ENCODE assay signal across 8 cellular contexts in genomic region chr7:107169120-107170050, GRCh38. TPM values are rescaled to one million over a fixed set of nuclear protein-coding genes. Genes with fewer than 3 reads are reported as not detected.
DNase-seq lines count a peak whose midpoint lies in the region; ATAC-seq, FAIRE-seq and TF ChIP-seq lines count a peak whose summit lies in the region.

No MANE protein-coding gene starts in this region.

- H3K27ac ChIP-seq in cardiac muscle cell (peak overlapping the region; percentile 97), pancreas (peak overlapping the region; percentile 90 to 98 (median 96)), thyroid gland (peak overlapping the region; percentile 97 to 100 (median 99))

- H3K4me1 ChIP-seq in adipocyte (ENCODE audit: control insufficient read depth, insufficient read depth, low read length) (peaks cover 31% of the 10 kb centered on the region), cardiac muscle cell (ENCODE audit: low read depth) (peaks cover 26% of the 10 kb centered on the region), pancreas (peaks cover 17 to 41% (median 40%) of the 10 kb centered on the region in 3 donors), thyroid gland (peaks cover 32 to 35% of the 10 kb centered on the region in 2 donors)

- H3K9ac ChIP-seq in adipocyte (ENCODE audit: low read length), result peak overlapping the region; percentile 91

- H3K36me3 ChIP-seq in adipocyte (ENCODE audit: control insufficient read depth, insufficient read depth, low read length, severe bottlenecking) (no peaks in the 10 kb centered on the region), cardiac muscle cell (no peaks in the 10 kb centered on the region), pancreas (no peaks in the 10 kb centered on the region), thyroid gland (no peaks in the 10 kb centered on the region)

- no peak for TF ChIP-seq CTCF in cardiac muscle cell (IDR thresholded peaks at IDR 0.05; ENCODE audit: low read depth, low read length)
- no peak for TF ChIP-seq CTCF in pancreas (IDR thresholded peaks at IDR 0.05)
- TF ChIP-seq CTCF in thyroid gland (IDR thresholded peaks at IDR 0.05), result peak in 1 of 6 experiments; percentile 18

- DNase-seq in GF-D8 (lab: John Stamatoyannopoulos, UW) (peak; percentile 85), NCI-H1436 treated with DMSO at 0.1 percent for 48 hours (lab: John Stamatoyannopoulos, UW) (peak; percentile 26), SW480 (ENCODE audit: low spot score) (peak; percentile 99), adipocyte (ENCODE audit: low read depth) (peak; percentile 99), cardiac muscle cell (ENCODE audit: low read depth in 1 of 2, low spot score in 1 of 2) (peak; percentile 98 to 99), pancreas (peak; percentile 96 to 98 (median 98)), thyroid gland (peak; percentile 99)

- H3K4me3 ChIP-seq in adipocyte (ENCODE audit: low read length) (peak overlapping the region; percentile 91), cardiac muscle cell (peak overlapping the region; percentile 74), pancreas (peak overlapping the region; percentile 56 to 73 (median 62)), thyroid gland (replicated peaks in 1 of 3) (peak overlapping the region; percentile 58 to 96 (median 83))

- WGBS in pancreas, 2 donors, result 1% methylated on average over 57 to 73 of the region's 73 CpGs
- 0% methylated on average over 25 to 41 of the region's 73 CpGs for WGBS in thyroid gland, 2 donors

- H3K9me3 ChIP-seq in adipocyte (ENCODE audit: control insufficient read depth, low read length) (no peaks in the 10 kb centered on the region), cardiac muscle cell (ENCODE audit: low read depth) (no peaks in the 10 kb centered on the region), pancreas (no peaks in the 10 kb centered on the region), thyroid gland (no peaks in the 10 kb centered on the region)

- ATAC-seq in HG02642 (IDR thresholded peaks at IDR 0.05; ENCODE audit: poor library complexity, unreplicated experiment) (peak; percentile 34), pancreas (peak; percentile 66 to 79 (median 72))

- TF ChIP-seq POLR2A in thyroid gland (IDR thresholded peaks at IDR 0.05), result peak in 1 of 2 donors; percentile 83

- intact Hi-C loops in pancreas (cut with DNase I) (no loop called here), thyroid gland (cut with DNase I) (no loop called here)

- H3K27me3 ChIP-seq in adipocyte (replicated peaks; ENCODE audit: control insufficient read depth, insufficient read depth, low read length) (no peaks in the 10 kb centered on the region), cardiac muscle cell (no peaks in the 10 kb centered on the region), pancreas (no peaks in the 10 kb centered on the region), thyroid gland (no peaks in the 10 kb centered on the region)

- peak; percentile 68 for FAIRE-seq in pancreas (lab: Jason Lieb, UNC)

RNA-seq across cellular contexts. Expression of gene HBP1, which starts 0.6 kb away (rescaled TPM):
- total RNA-seq in cardiac muscle cell (55.1 and 56.0 TPM in 2 replicates), pancreas (10 to 100 TPM; 22.6 to 50.4 (median 32.2) TPM), thyroid gland (100 to 1,000 TPM; 111 to 182 (median 154) TPM)
- polyA plus RNA-seq in cardiac muscle cell (66.0 and 81.7 TPM in 2 replicates), pancreas (10 to 100 TPM; 13.3 to 19.4 TPM)

Comparison
In these comparisons a context has a peak if more than half of its experiments do, and no peak if none do; other contexts are left out.
1. Peak in every context shown above with its lines: DNase-seq, ATAC-seq, H3K4me3 ChIP-seq and H3K27ac ChIP-seq.
2. DNase-seq: peak in every context shown above with its lines; median percentile 99 in SW480; 99 in adipocyte; 99 in thyroid gland; 98 in cardiac muscle cell; 98 in pancreas; 85 in GF-D8; 26 in NCI-H1436 treated with DMSO at 0.1 percent for 48 hours.